In the genomic region with DNA sequence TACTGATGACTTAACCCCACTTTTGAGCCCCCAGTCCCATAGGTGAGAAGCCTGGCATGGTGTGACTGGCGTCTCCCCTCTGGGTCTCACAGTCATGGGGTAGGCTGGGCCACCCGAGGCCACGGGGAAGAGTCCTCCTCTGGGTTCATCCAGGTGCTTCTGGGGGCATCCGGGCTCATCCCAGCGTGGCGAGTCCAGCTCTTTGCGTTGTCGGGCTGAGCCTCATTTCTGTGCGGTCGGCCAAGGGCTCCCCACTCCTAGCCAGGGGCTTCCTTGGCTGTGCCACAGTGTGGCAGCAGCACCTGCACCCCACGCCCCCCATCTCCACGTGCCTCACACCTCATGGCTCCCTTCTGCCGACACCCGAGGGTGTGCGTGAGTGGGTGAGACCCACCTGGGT, we compare ENCODE assay signal across 27 cellular contexts. TPM values are rescaled to one million over a fixed set of nuclear protein-coding genes. Genes with fewer than 3 reads are reported as not detected.
"Had no signal": no experiment of that assay in that cellular context is flagged by ENCODE, and none has a peak within 500 bp of the region (broad histone marks: within the 10 kb centered on the region; RNA-seq: fewer than 3 reads in every experiment).

No MANE protein-coding gene starts in this region.

- DNase-seq: central memory CD4-positive, alpha-beta T cell; colonic mucosa; effector CD8-positive, alpha-beta T cell; endodermal cell; foreskin keratinocyte; left colon; mesenchymal stem cell; naive thymus-derived CD4-positive, alpha-beta T cell; occipital lobe; small intestine; stimulated activated CD4-positive, alpha-beta T cell treated with anti-CD3 and anti-CD28 coated beads, Interleukin-15, amount 100 ng/mL, for 24 hours; stimulated activated CD4-positive, alpha-beta T cell treated with anti-CD3 and anti-CD28 coated beads, Interleukin-2, amount 100 ng/mL, for 48 hours; stimulated activated naive B cell treated with anti-CD40 and anti-IgM and Interleukin-4, amounts not matched to agents 10 μg/mL and 1 μg/mL and 100 μg/mL, for 72 hours had no signal

- H3K27ac ChIP-seq: colonic mucosa, esophagus muscularis mucosa, foreskin keratinocyte, gastroesophageal sphincter, heart left ventricle, hepatocyte, ovary, thoracic aorta, upper lobe of left lung had no signal

- ATAC-seq: foreskin keratinocyte; gastroesophageal sphincter; heart left ventricle; left colon; naive thymus-derived CD4-positive, alpha-beta T cell; stimulated activated naive B cell treated with anti-CD40 and anti-IgM and Interleukin-4, amounts not matched to agents 10 μg/mL and 1 μg/mL and 100 μg/mL, for 72 hours had no signal

- H3K27me3 ChIP-seq: colonic mucosa, hepatocyte, ovary, tibial nerve, upper lobe of left lung had no signal

- H3K4me3 Mint-ChIP-seq: dendritic cell treated with granulocyte-macrophage colony-stimulating factor and Interleukin-4, amounts not matched to agents 40 ng/mL and 50 ng/mL, for 4 days; endodermal cell; mesothelial cell of epicardium; naive thymus-derived CD4-positive, alpha-beta T cell; nephron; stimulated activated naive B cell treated with anti-CD40 and anti-IgM and Interleukin-4, amounts not matched to agents 10 μg/mL and 1 μg/mL and 100 μg/mL, for 72 hours; stimulated activated naive CD8-positive, alpha-beta T cell treated with anti-CD3 and anti-CD28 coated beads, Interleukin-15, Interleukin-2, amounts not matched to agents 100 ng/mL and 50 ng/mL, for 24 hours had no signal

- H3K9me3 Mint-ChIP-seq: dendritic cell treated with granulocyte-macrophage colony-stimulating factor and Interleukin-4, amounts not matched to agents 40 ng/mL and 50 ng/mL, for 4 days; endodermal cell; stimulated activated naive CD8-positive, alpha-beta T cell treated with anti-CD3 and anti-CD28 coated beads, Interleukin-15, Interleukin-2, amounts not matched to agents 100 ng/mL and 50 ng/mL, for 24 hours had no signal

- H3K79me2 ChIP-seq: hepatocyte had no signal

- FAIRE-seq: endothelial cell of umbilical vein, small intestine, urothelium cell line had no signal

- H3K36me3 Mint-ChIP-seq: mesothelial cell of epicardium had no signal

- H3K4me3 ChIP-seq: colonic mucosa, esophagus muscularis mucosa, gastroesophageal sphincter, heart left ventricle, hepatocyte, ovary, thoracic aorta, tibial nerve, upper lobe of left lung had no signal

- H3K36me3 ChIP-seq: colonic mucosa, esophagus muscularis mucosa, gastroesophageal sphincter, heart left ventricle, ovary, thoracic aorta, tibial nerve, upper lobe of left lung had no signal

- H3K9me3 ChIP-seq: colonic mucosa, ovary, thoracic aorta had no signal

- H2AFZ ChIP-seq: hepatocyte had no signal

- H3K27ac Mint-ChIP-seq: dendritic cell treated with granulocyte-macrophage colony-stimulating factor and Interleukin-4, amounts not matched to agents 40 ng/mL and 50 ng/mL, for 4 days; endodermal cell; mesothelial cell of epicardium; stimulated activated naive B cell treated with anti-CD40 and anti-IgM and Interleukin-4, amounts not matched to agents 10 μg/mL and 1 μg/mL and 100 μg/mL, for 72 hours; stimulated activated naive CD8-positive, alpha-beta T cell treated with anti-CD3 and anti-CD28 coated beads, Interleukin-15, Interleukin-2, amounts not matched to agents 100 ng/mL and 50 ng/mL, for 24 hours had no signal

- H3K4me1 Mint-ChIP-seq: endodermal cell; mesothelial cell of epicardium; stimulated activated naive B cell treated with anti-CD40 and anti-IgM and Interleukin-4, amounts not matched to agents 10 μg/mL and 1 μg/mL and 100 μg/mL, for 72 hours had no signal

- H3K4me1 ChIP-seq: colonic mucosa, esophagus muscularis mucosa, foreskin keratinocyte had no signal

- H3K4me2 ChIP-seq: hepatocyte had no signal

RNA-seq across cellular contexts. Expression of gene SNED1, which starts 27.6 kb away (rescaled TPM):
- total RNA-seq: foreskin keratinocyte had no signal
- polyA plus RNA-seq: foreskin keratinocyte had no signal
